ENCODE assay signal across 8 cellular contexts in genomic region chr1:93909146-93910050, GRCh38. TPM values are rescaled to one million over a fixed set of nuclear protein-coding genes. Genes with fewer than 3 reads are reported as not detected.
A peak's percentile ranks its signal among the peaks of the same experiment; 100 is the strongest.
DNase-seq lines count a peak whose midpoint lies in the region; ATAC-seq and TF ChIP-seq lines count a peak whose summit lies in the region.

TSS of gene GCLM (minus strand) at chr1:93909430. CDS start at chr1:93909163, 267 bp downstream.

- no peaks in the 10 kb centered on the region for H3K36me3 ChIP-seq in vagina

- H3K4me3 ChIP-seq in right cardiac atrium (ENCODE audit: low read length) (peak within 1 kb of the TSS; percentile 60), vagina (peak within 1 kb of the TSS; percentile 88 to 96)

- H3K27ac ChIP-seq in right cardiac atrium (ENCODE audit: low read length) (peak within 1 kb of the TSS; percentile 71), vagina (peak within 1 kb of the TSS; percentile 80)

- intact Hi-C loops in right cardiac atrium (cut with DNase I), result no loop called here
- intact Hi-C loops in vagina (cut with DNase I), result no loop called here

- ATAC-seq in HG02798 (IDR thresholded peaks at IDR 0.05; ENCODE audit: poor library complexity, unreplicated experiment) (peak; percentile 95), T-helper 17 cell (peak; percentile 95), right cardiac atrium (peak; percentile 98 to 99)

- peak within 1 kb of the TSS; percentile 94 for H3K4me3 Mint-ChIP-seq in T-helper 17 cell

- H3K9me3 ChIP-seq in T-helper 17 cell (ENCODE audit: control insufficient read depth, low read length, poor library complexity, severe bottlenecking), result no peaks in the 10 kb centered on the region
- H3K9me3 ChIP-seq in right cardiac atrium (ENCODE audit: control insufficient read depth, low read length), result no peaks in the 10 kb centered on the region
- no peaks in the 10 kb centered on the region for H3K9me3 ChIP-seq in vagina

- under 1% methylated on average over 102 of the region's 102 CpGs for WGBS in right cardiac atrium

- peak in 1 of 2 donors; percentile 25 for TF ChIP-seq POLR2A in vagina (IDR thresholded peaks at IDR 0.05)

- in situ Hi-C loops in GM13976 (cut with MboI; ENCODE audit: low sequenced_read_pairs, unreplicated experiment), result no loop called here

- H3K4me1 ChIP-seq in right cardiac atrium (ENCODE audit: control insufficient read depth, insufficient read depth, low read length) (no peaks in the 10 kb centered on the region), vagina (peaks cover 20% of the 10 kb centered on the region)

- H3K36me3 Mint-ChIP-seq in T-helper 17 cell (ENCODE audit: low read depth), result peaks cover 2% of the 10 kb centered on the region

- H3K27me3 ChIP-seq in right cardiac atrium (ENCODE audit: control insufficient read depth, insufficient read depth), result no peaks in the 10 kb centered on the region
- H3K27me3 ChIP-seq in vagina, result no peaks in the 10 kb centered on the region

- peak within 1 kb of the TSS; percentile 91 for H3K27ac Mint-ChIP-seq in T-helper 17 cell

- peaks cover 20% of the 10 kb centered on the region for H3K4me1 Mint-ChIP-seq in T-helper 17 cell

- peak; percentile 99 for TF ChIP-seq CTCF in GM13976 (IDR thresholded peaks at IDR 0.05; ENCODE audit: borderline replicate concordance, control extremely low read depth, extremely low read depth, insufficient read depth, missing control alignments)
- TF ChIP-seq CTCF in vagina (IDR thresholded peaks at IDR 0.05), result peak; percentile 44 to 82 (median 53)

- peaks cover 6% of the 10 kb centered on the region for H3K27me3 Mint-ChIP-seq in T-helper 17 cell

- peak; percentile 93 for DNase-seq in GM13976 (ENCODE audit: low spot score)
- DNase-seq in NCI-H1417 treated with DMSO at 0.1 percent for 48 hours (lab: John Stamatoyannopoulos, UW), result peak; percentile 50
- DNase-seq in T-helper 17 cell, result peak; percentile 89 to 95 (median 89)
- DNase-seq in anterior cingulate cortex (lab: John Stamatoyannopoulos, UW), result peak; percentile 19 to 91 (median 82)
- DNase-seq in right cardiac atrium, result peak; percentile 95 to 97 (median 97)
- DNase-seq in pulmonary artery endothelial cell (ENCODE audit: low read depth, low spot score), result peak; percentile 73
- peak in 1 of 2 donors; percentile 92 for DNase-seq in vagina (ENCODE audit: extremely low spot score in 2 of 2)

RNA-seq across cellular contexts. Expression of gene GCLM, which starts in this region (rescaled TPM):
- 10 to 100 TPM; 11.1 to 12.8 TPM for total RNA-seq in T-helper 17 cell
- total RNA-seq in right cardiac atrium, result 10 to 100 TPM in 2 of 4 donors, 1 to 10 TPM in 2; 9.3 to 10.4 (median 10.1) TPM
- 3.8 TPM for polyA plus RNA-seq in right cardiac atrium
- total RNA-seq in pulmonary artery endothelial cell, result 22.0 and 45.7 TPM in 2 replicates
- 8.1 TPM for total RNA-seq in vagina
